14 cellular contexts compared by ENCODE assay signal in the genomic region with DNA sequence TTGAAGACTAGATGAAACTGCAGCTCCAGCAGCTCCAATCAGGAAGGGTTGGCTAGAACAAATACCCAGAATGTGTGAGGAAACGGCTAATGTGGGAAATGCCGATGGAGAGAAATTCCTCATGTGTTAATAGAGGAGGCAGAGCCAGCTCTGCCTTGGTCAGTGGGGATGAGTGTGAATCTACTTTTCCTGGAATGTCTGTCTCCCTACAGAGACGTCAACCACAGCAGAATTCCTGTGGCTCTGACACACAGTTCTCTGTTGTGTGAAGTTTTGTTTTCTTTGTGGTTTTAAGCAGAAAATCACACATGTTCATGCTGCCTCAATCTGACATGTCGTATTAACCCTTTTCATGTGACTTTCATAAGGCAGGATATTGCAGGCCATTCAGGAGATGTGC.
A peak's percentile ranks its signal among the peaks of the same experiment; 100 is the strongest.
DNase-seq lines count a peak whose midpoint lies in the region; ATAC-seq and TF ChIP-seq lines count a peak whose summit lies in the region.
"Had no signal": no experiment of that assay in that cellular context is flagged by ENCODE, and none has a peak within 500 bp of the region (broad histone marks: within the 10 kb centered on the region; RNA-seq: fewer than 3 reads in every experiment).

No MANE protein-coding gene starts in this region.

- H3K4me3 ChIP-seq in NT2/D1 (ENCODE audit: insufficient read length, low read depth), result no peak overlapping the region
- no peak overlapping the region for H3K4me3 ChIP-seq in left lung
- H3K4me3 ChIP-seq: BLaER1 treated with 17β-estradiol and CSF1 and Interleukin-3, amounts not matched to agents 10 nM and 100 nM; breast epithelium had no signal

- no peak overlapping the region for H3K9ac ChIP-seq in NT2/D1 (ENCODE audit: insufficient read length, low read depth)
- H3K9ac ChIP-seq: BLaER1 treated with 17β-estradiol and CSF1 and Interleukin-3, amounts not matched to agents 10 nM and 100 nM had no signal

- intact Hi-C loops in left lung (cut with DNase I), result no loop called here

- no peaks in the 10 kb centered on the region for H3K36me3 ChIP-seq in NT2/D1 (ENCODE audit: insufficient read depth, insufficient read length, low read length)
- H3K36me3 ChIP-seq in left lung, result no peaks in the 10 kb centered on the region
- H3K36me3 ChIP-seq: breast epithelium had no signal

- TF ChIP-seq CTCF in left lung (IDR thresholded peaks at IDR 0.05), result no peak

- H3K27ac ChIP-seq in left lung, result no peak overlapping the region

- H3K4me1 ChIP-seq in NT2/D1 (ENCODE audit: insufficient read depth, insufficient read length) (no peaks in the 10 kb centered on the region), left lung (no peaks in the 10 kb centered on the region)
- H3K4me1 ChIP-seq: breast epithelium had no signal

- H3K9me3 ChIP-seq in NT2/D1 (ENCODE audit: insufficient read depth, low read length), result no peaks in the 10 kb centered on the region
- no peaks in the 10 kb centered on the region for H3K9me3 ChIP-seq in left lung
- H3K9me3 ChIP-seq: BLaER1 treated with 17β-estradiol and CSF1 and Interleukin-3, amounts not matched to agents 10 nM and 100 nM; breast epithelium had no signal

- peak; percentile 77 for ATAC-seq in left lung
- no peak for ATAC-seq in GM18868 (IDR thresholded peaks at IDR 0.05; ENCODE audit: unreplicated experiment)
- no peak for ATAC-seq in HG02678 (IDR thresholded peaks at IDR 0.05; ENCODE audit: unreplicated experiment)
- ATAC-seq: natural killer cell had no signal

- H3K27me3 ChIP-seq in NT2/D1 (ENCODE audit: insufficient read depth, insufficient read length) (no peaks in the 10 kb centered on the region), left lung (no peaks in the 10 kb centered on the region)
- H3K27me3 ChIP-seq: BLaER1 treated with 17β-estradiol and CSF1 and Interleukin-3, amounts not matched to agents 10 nM and 100 nM; breast epithelium had no signal

- DNase-seq in AG20443 (ENCODE audit: low spot score) (peak; percentile 93), NT2/D1 (ENCODE audit: low read depth, low spot score) (peak; percentile 64), dedifferentiated amniotic fluid mesenchymal stem cell (ENCODE audit: extremely low spot score) (peak; percentile 79), left lung (no peak), COLO668 (lab: John Stamatoyannopoulos, UW; ENCODE audit: unreplicated experiment) (no peak), AML-193 (lab: John Stamatoyannopoulos, UW) (no peak)
- DNase-seq: glutamatergic neuron; natural killer cell; NCI-H446 treated with DMSO at 0.1 percent for 48 hours; stimulated activated naive CD4-positive, alpha-beta T cell treated with Interleukin-2 at 50 U/mL for 16 hours had no signal

Comparison
In these comparisons a context has a peak if more than half of its experiments do, and no peak if none do; other contexts are left out.
1. DNase-seq: peak in AG20443 (single experiment), NT2/D1 (single experiment) and dedifferentiated amniotic fluid mesenchymal stem cell (single experiment); none in left lung (0 of 2), COLO668 (single experiment) and AML-193 (0 of 2).